In genomic region chr6:41920921-41921711, GRCh38 we compare ENCODE assay signal across 1 cellular context.
A peak's percentile ranks its signal among the peaks of the same experiment; 100 is the strongest.
TF ChIP-seq lines count a peak whose summit lies in the region.

Gene BYSL, plus strand, starts transcription at chr6:41921499. Its CDS starts 64 bp downstream, at chr6:41921563.
Gene MED20, minus strand, starts transcription at chr6:41921139. Its CDS starts 121 bp downstream, at chr6:41921018.

TF ChIP-seq in HepG2, 621 proteins besides CTCF, POLR2A, EP300 and RAD21 (continued from another document):
- peak; percentile 72; the same call in 1 of the 2 replicates for TF ChIP-seq MEIS1 (CRISPR knock-in tag; IDR thresholded peaks at IDR 0.05; ENCODE audit: borderline replicate concordance)
- no peak; the same call in 1 of the 2 replicates for TF ChIP-seq KLF11 (CRISPR knock-in tag; IDR thresholded peaks at IDR 0.05)
- TF ChIP-seq ZNF660 (CRISPR knock-in tag; IDR thresholded peaks at IDR 0.05; ENCODE audit: borderline replicate concordance, low read depth), result no peak
- TF ChIP-seq ZNF33B (CRISPR knock-in tag; IDR thresholded peaks at IDR 0.05), result peak; percentile 59
- TF ChIP-seq ZSCAN30 (CRISPR knock-in tag; IDR thresholded peaks at IDR 0.05), result no peak
- TF ChIP-seq ZNF367 (CRISPR knock-in tag; IDR thresholded peaks at IDR 0.05; ENCODE audit: borderline replicate concordance), result peak; percentile 46; the same call in 1 of the 2 replicates
- peak; percentile 93 for TF ChIP-seq POLR2G (IDR thresholded peaks at IDR 0.05; ENCODE audit: low read depth, low read length)
- no peak for TF ChIP-seq CHD4 (IDR thresholded peaks at IDR 0.05; ENCODE audit: borderline replicate concordance, low read length)
- TF ChIP-seq SPEN (CRISPR knock-in tag; IDR thresholded peaks at IDR 0.05; ENCODE audit: low read depth), result peak; percentile 73; the same call in 1 of the 2 replicates
- TF ChIP-seq ZNF7 (CRISPR knock-in tag; IDR thresholded peaks at IDR 0.05), result no peak
- TF ChIP-seq KDM5A (IDR thresholded peaks at IDR 0.05; ENCODE audit: borderline replicate concordance, low read length), result peak; percentile 98
- peak; percentile 32 for TF ChIP-seq DBP (CRISPR knock-in tag; IDR thresholded peaks at IDR 0.05; ENCODE audit: not compliant biosample characterization)
- TF ChIP-seq ZNF333 (CRISPR knock-in tag; IDR thresholded peaks at IDR 0.05; ENCODE audit: borderline replicate concordance), result 0 out of 2 replicates have a peak, but pooled peaks have one; percentile 2
- TF ChIP-seq HNF4G (IDR thresholded peaks at IDR 0.05; ENCODE audit: borderline replicate concordance, low read depth, low read length), result no peak
- TF ChIP-seq HNF4G (CRISPR knock-in tag; IDR thresholded peaks at IDR 0.05; ENCODE audit: borderline replicate concordance, low read depth), result 0 out of 2 replicates have a peak, but pooled peaks have one; percentile 42
- TF ChIP-seq ZNF850 (CRISPR knock-in tag; conservative IDR thresholded peaks at IDR 0.05), result no peak
- peak; percentile 91 for TF ChIP-seq ARNT2 (CRISPR knock-in tag; IDR thresholded peaks at IDR 0.05; ENCODE audit: low read depth)
- TF ChIP-seq ELF4 (CRISPR knock-in tag; IDR thresholded peaks at IDR 0.05; ENCODE audit: borderline replicate concordance), result 0 out of 2 replicates have a peak, but pooled peaks have one; percentile 81
- TF ChIP-seq ZBTB14 (CRISPR knock-in tag; IDR thresholded peaks at IDR 0.05), result no peak
- TF ChIP-seq NAIF1 (CRISPR knock-in tag; IDR thresholded peaks at IDR 0.05; ENCODE audit: borderline replicate concordance), result peak; percentile 68; the same call in 1 of the 2 replicates
- no peak for TF ChIP-seq ZNF460 (CRISPR knock-in tag; IDR thresholded peaks at IDR 0.05; ENCODE audit: borderline replicate concordance)
- TF ChIP-seq ZNF552 (CRISPR knock-in tag; IDR thresholded peaks at IDR 0.05; ENCODE audit: borderline replicate concordance), result peak; percentile 88; the same call in 1 of the 2 replicates
- TF ChIP-seq SRSF1 (optimal IDR thresholded peaks at IDR 0.05; ENCODE audit: low read depth, low read length), result peak; percentile 81
- TF ChIP-seq ZNF841 (CRISPR knock-in tag; IDR thresholded peaks at IDR 0.05; ENCODE audit: borderline replicate concordance), result no peak
- no peak for TF ChIP-seq ZNF207 (IDR thresholded peaks at IDR 0.05; ENCODE audit: borderline replicate concordance)
